ENCODE assay signal across 8 cellular contexts in genomic region chr4:3530663-3531254, GRCh38. TPM values are rescaled to one million over a fixed set of nuclear protein-coding genes. Genes with fewer than 3 reads are reported as not detected.
DNase-seq lines count a peak whose midpoint lies in the region; ATAC-seq and TF ChIP-seq lines count a peak whose summit lies in the region.

No MANE protein-coding gene starts in this region.

- H3K4me3 ChIP-seq in left ventricle myocardium inferior: peak overlapping the region; percentile 97
- peak overlapping the region; percentile 98 for H3K4me3 ChIP-seq in skeletal muscle satellite cell (ENCODE audit: low read length)

- no peak overlapping the region for H3K27ac Mint-ChIP-seq in activated CD4-positive, alpha-beta memory T cell treated with anti-CD3 and anti-CD28 coated beads for 36 hours

- H3K9me3 Mint-ChIP-seq in activated CD4-positive, alpha-beta memory T cell treated with anti-CD3 and anti-CD28 coated beads for 36 hours: no peaks in the 10 kb centered on the region

- POLR2A ChIA-PET in activated CD4-positive, alpha-beta memory T cell treated with anti-CD3 and anti-CD28 coated beads for 36 hours (lab: Charles Lee): no interaction called here

- peaks cover 54% of the 10 kb centered on the region for H3K4me1 ChIP-seq in left ventricle myocardium inferior
- H3K4me1 ChIP-seq in skeletal muscle satellite cell (ENCODE audit: control insufficient read depth, insufficient read depth, low read length): peaks cover 22% of the 10 kb centered on the region

- peaks cover 4% of the 10 kb centered on the region for H3K27me3 Mint-ChIP-seq in activated CD4-positive, alpha-beta memory T cell treated with anti-CD3 and anti-CD28 coated beads for 36 hours

- H3K4me1 Mint-ChIP-seq in activated CD4-positive, alpha-beta memory T cell treated with anti-CD3 and anti-CD28 coated beads for 36 hours (ENCODE audit: low read depth): peaks cover 30% of the 10 kb centered on the region

- H3K9me3 ChIP-seq in left ventricle myocardium inferior (replicated peaks) (no peaks in the 10 kb centered on the region), skeletal muscle satellite cell (replicated peaks; ENCODE audit: low read length) (no peaks in the 10 kb centered on the region)

- H3K36me3 Mint-ChIP-seq in activated CD4-positive, alpha-beta memory T cell treated with anti-CD3 and anti-CD28 coated beads for 36 hours: peaks cover 8% of the 10 kb centered on the region

- no peak for TF ChIP-seq CTCF in left ventricle myocardium inferior (IDR thresholded peaks at IDR 0.05; ENCODE audit: borderline replicate concordance)

- CTCF ChIA-PET in activated CD4-positive, alpha-beta memory T cell treated with anti-CD3 and anti-CD28 coated beads for 36 hours (lab: Charles Lee): no interaction called here

- no peak for ATAC-seq in HG02642 (IDR thresholded peaks at IDR 0.05; ENCODE audit: poor library complexity, unreplicated experiment)
- ATAC-seq in HG03460 (IDR thresholded peaks at IDR 0.05; ENCODE audit: unreplicated experiment): no peak

- DNase-seq in H4 (ENCODE audit: low spot score): peak; percentile 3
- no peak for DNase-seq in activated CD4-positive, alpha-beta memory T cell treated with anti-CD3 and anti-CD28 coated beads for 36 hours
- no peak for DNase-seq in left ventricle myocardium inferior
- no peak for DNase-seq in NCI-H510A (lab: John Stamatoyannopoulos, UW)
- no peak for DNase-seq in retina

- H3K36me3 ChIP-seq in left ventricle myocardium inferior (peaks cover 14% of the 10 kb centered on the region), skeletal muscle satellite cell (ENCODE audit: insufficient read depth, low read length) (no peaks in the 10 kb centered on the region)

- peak overlapping the region; percentile 87 for H3K9ac ChIP-seq in skeletal muscle satellite cell (ENCODE audit: low read depth, low read length)

- H3K4me2 ChIP-seq in skeletal muscle satellite cell (ENCODE audit: low read length): peak overlapping the region; percentile 99

- intact Hi-C loops in activated CD4-positive, alpha-beta memory T cell treated with anti-CD3 and anti-CD28 coated beads for 36 hours (cut with micrococcal nuclease): no loop called here
- intact Hi-C loops in left ventricle myocardium inferior (cut with micrococcal nuclease): no loop called here

- H3K27ac ChIP-seq in left ventricle myocardium inferior (replicated peaks): no peak overlapping the region

- peak overlapping the region; percentile 100 for H3K4me3 Mint-ChIP-seq in activated CD4-positive, alpha-beta memory T cell treated with anti-CD3 and anti-CD28 coated beads for 36 hours

- no peaks in the 10 kb centered on the region for H3K27me3 ChIP-seq in left ventricle myocardium inferior (ENCODE audit: low read depth)
- H3K27me3 ChIP-seq in skeletal muscle satellite cell (ENCODE audit: control insufficient read depth, insufficient read depth, low read length): no peaks in the 10 kb centered on the region

RNA-seq across cellular contexts. Expression of gene LRPAP1, which starts 1.5 kb away (rescaled TPM):
- 257 and 281 TPM in 2 replicates for total RNA-seq in H4 (2014; rRNA removed; shearing (Covaris generic))
- 10 to 100 TPM; 54.6 to 55.9 TPM for total RNA-seq in activated CD4-positive, alpha-beta memory T cell treated with anti-CD3 and anti-CD28 coated beads for 36 hours
- total RNA-seq in left ventricle myocardium inferior: 297 TPM
- 38.2 and 47.9 TPM in 2 replicates for total RNA-seq in skeletal muscle satellite cell (2012; rRNA removed)
